21 cellular contexts compared by ENCODE assay signal in the genomic region with DNA sequence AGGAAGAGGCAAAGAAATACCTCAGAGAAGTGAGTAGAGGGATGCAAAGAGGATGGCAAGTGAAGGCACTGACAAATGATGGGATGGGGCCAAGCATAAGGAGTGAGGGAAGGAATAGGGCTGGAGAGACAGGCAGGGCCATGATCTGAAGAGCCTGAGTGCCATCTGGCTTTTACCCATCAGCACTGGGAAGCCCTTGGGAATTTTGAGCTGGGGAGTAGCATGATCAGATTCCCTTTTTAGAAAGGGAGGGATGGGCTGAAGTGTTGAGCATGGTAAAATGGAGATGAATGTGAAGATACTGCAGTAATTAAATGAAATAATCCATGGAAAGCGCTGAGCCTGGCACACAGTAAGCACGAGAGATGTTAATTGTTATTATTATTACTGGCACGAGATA. TPM values are rescaled to one million over a fixed set of nuclear protein-coding genes. Genes with fewer than 3 reads are reported as not detected.
"Had no signal": no experiment of that assay in that cellular context is flagged by ENCODE, and none has a peak within 500 bp of the region (broad histone marks: within the 10 kb centered on the region; RNA-seq: fewer than 3 reads in every experiment).

No MANE protein-coding gene starts in this region.

- H3K36me3 ChIP-seq: esophagus squamous epithelium, neural progenitor cell, right lobe of liver had no signal

- H3K4me3 ChIP-seq: esophagus squamous epithelium, neural progenitor cell, right lobe of liver had no signal

- ATAC-seq: activated CD4-positive, CD25-positive, alpha-beta regulatory T cell treated with anti-CD3 and anti-CD28 coated beads, Interleukin-2, amount 50 U/mL, for 24 hours; left ventricle myocardium superior; right lobe of liver; stimulated activated naive CD8-positive, alpha-beta T cell treated with anti-CD3 and anti-CD28 coated beads, Interleukin-15, amount 100 ng/mL, for 72 hours had no signal

- DNase-seq: activated CD4-positive, alpha-beta T cell treated with anti-CD3 and anti-CD28 coated beads, Interleukin-2, amount 50 U/mL, for 1 hour; activated CD8-positive, alpha-beta memory T cell treated with anti-CD3 and anti-CD28 coated beads for 24 hours; activated naive CD4-positive, alpha-beta T cell; anterior cingulate cortex; cortex of kidney; effector CD4-positive, alpha-beta T cell; esophagus squamous epithelium; hypothalamus; left ventricle myocardium superior; mesenchymal stem cell; right lobe of liver; stimulated activated naive CD8-positive, alpha-beta T cell treated with anti-CD3 and anti-CD28 coated beads, Interleukin-15, amount 100 ng/mL, for 72 hours had no signal

- H3K27me3 ChIP-seq: esophagus squamous epithelium, neural progenitor cell, right lobe of liver had no signal

- H3K27ac ChIP-seq: esophagus squamous epithelium, neural progenitor cell, right lobe of liver had no signal

- H3K9me3 ChIP-seq: esophagus squamous epithelium, right lobe of liver had no signal

RNA-seq across cellular contexts. Expression of gene RBP1, which starts 9.9 kb away (rescaled TPM):
- total RNA-seq: T-helper 2 cell treated with Interferon-gamma antibody and Interleukin-4, amounts not matched to agents 100 ng/mL and 5 ng/mL, for 36 hours had no signal

RNA-seq across cellular contexts. Expression of gene RBP2, which starts 53.3 kb away (rescaled TPM):
- total RNA-seq: esophagus squamous epithelium; fibroblast of villous mesenchyme; kidney epithelial cell; left ventricle myocardium superior; osteocyte; pulmonary artery endothelial cell; right lobe of liver; T-helper 2 cell treated with Interferon-gamma antibody and Interleukin-4, amounts not matched to agents 100 ng/mL and 5 ng/mL, for 36 hours; temporal lobe; ureter had no signal
